1 cellular context compared by ENCODE assay signal in genomic region chr6:115055579-115055978, GRCh38.
TF ChIP-seq lines count a peak whose summit lies in the region.

No MANE protein-coding gene starts in this region.

TF ChIP-seq in GM12878, 131 proteins besides CTCF, POLR2A, EP300 and RAD21 (continued from another document):
- TF ChIP-seq ZNF622 (IDR thresholded peaks at IDR 0.05) (no peak), NBN (IDR thresholded peaks at IDR 0.05) (no peak), SMAD1 (IDR thresholded peaks at IDR 0.05; ENCODE audit: low read depth, partially characterized antibody) (no peak), KAT2A (conservative IDR thresholded peaks at IDR 0.05; ENCODE audit: control insufficient read depth, low read depth, low read length) (no peak), DPF2 (IDR thresholded peaks at IDR 0.05) (0 out of 2 replicates have a peak, but pooled peaks have one; percentile 23), ATF7 (IDR thresholded peaks at IDR 0.05; ENCODE audit: low read depth) (peak; percentile 53; the same call in 1 of the 2 replicates), SREBF2 (IDR thresholded peaks at IDR 0.05; ENCODE audit: low read length) (no peak), IKZF2 (IDR thresholded peaks at IDR 0.05) (peak; percentile 44 to 54; a peak in 2 of 4 replicates), PKNOX1 (IDR thresholded peaks at IDR 0.05) (0 out of 2 replicates have a peak, but pooled peaks have one; percentile 17), POLR2AphosphoS5 (IDR thresholded peaks at IDR 0.05; ENCODE audit: low read length) (no peak), USF1 (IDR thresholded peaks at IDR 0.05; ENCODE audit: borderline replicate concordance, extremely low read length, insufficient read depth, low read depth, low read length) (no peak), FOXM1 (IDR thresholded peaks at IDR 0.05; ENCODE audit: low read depth, low read length) (no peak), IKZF1 (conservative IDR thresholded peaks at IDR 0.05) (0 out of 2 replicates have a peak, but pooled peaks have one; percentile 32), ZNF217 (IDR thresholded peaks at IDR 0.05) (0 out of 2 replicates have a peak, but pooled peaks have one; percentile 56), YBX1 (IDR thresholded peaks at IDR 0.05) (no peak), IRF5 (IDR thresholded peaks at IDR 0.05; ENCODE audit: borderline replicate concordance) (no peak)
- TF ChIP-seq, protein P1, sequence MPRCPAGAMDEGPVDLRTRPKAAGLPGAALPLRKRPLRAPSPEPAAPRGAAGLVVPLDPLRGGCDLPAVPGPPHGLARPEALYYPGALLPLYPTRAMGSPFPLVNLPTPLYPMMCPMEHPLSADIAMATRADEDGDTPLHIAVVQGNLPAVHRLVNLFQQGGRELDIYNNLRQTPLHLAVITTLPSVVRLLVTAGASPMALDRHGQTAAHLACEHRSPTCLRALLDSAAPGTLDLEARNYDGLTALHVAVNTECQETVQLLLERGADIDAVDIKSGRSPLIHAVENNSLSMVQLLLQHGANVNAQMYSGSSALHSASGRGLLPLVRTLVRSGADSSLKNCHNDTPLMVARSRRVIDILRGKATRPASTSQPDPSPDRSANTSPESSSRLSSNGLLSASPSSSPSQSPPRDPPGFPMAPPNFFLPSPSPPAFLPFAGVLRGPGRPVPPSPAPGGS (IDR thresholded peaks at IDR 0.05; ENCODE audit: borderline replicate concordance, insufficient read depth, low read depth, low read length, poor library complexity, severe bottlenecking) = no peak
- TF ChIP-seq, protein P2, sequence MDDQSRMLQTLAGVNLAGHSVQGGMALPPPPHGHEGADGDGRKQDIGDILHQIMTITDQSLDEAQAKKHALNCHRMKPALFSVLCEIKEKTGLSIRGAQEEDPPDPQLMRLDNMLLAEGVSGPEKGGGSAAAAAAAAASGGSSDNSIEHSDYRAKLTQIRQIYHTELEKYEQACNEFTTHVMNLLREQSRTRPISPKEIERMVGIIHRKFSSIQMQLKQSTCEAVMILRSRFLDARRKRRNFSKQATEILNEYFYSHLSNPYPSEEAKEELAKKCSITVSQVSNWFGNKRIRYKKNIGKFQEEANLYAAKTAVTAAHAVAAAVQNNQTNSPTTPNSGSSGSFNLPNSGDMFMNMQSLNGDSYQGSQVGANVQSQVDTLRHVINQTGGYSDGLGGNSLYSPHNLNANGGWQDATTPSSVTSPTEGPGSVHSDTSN (IDR thresholded peaks at IDR 0.05; ENCODE audit: insufficient replicate concordance, low read depth, low read length) = no peak
- TF ChIP-seq, protein P3, sequence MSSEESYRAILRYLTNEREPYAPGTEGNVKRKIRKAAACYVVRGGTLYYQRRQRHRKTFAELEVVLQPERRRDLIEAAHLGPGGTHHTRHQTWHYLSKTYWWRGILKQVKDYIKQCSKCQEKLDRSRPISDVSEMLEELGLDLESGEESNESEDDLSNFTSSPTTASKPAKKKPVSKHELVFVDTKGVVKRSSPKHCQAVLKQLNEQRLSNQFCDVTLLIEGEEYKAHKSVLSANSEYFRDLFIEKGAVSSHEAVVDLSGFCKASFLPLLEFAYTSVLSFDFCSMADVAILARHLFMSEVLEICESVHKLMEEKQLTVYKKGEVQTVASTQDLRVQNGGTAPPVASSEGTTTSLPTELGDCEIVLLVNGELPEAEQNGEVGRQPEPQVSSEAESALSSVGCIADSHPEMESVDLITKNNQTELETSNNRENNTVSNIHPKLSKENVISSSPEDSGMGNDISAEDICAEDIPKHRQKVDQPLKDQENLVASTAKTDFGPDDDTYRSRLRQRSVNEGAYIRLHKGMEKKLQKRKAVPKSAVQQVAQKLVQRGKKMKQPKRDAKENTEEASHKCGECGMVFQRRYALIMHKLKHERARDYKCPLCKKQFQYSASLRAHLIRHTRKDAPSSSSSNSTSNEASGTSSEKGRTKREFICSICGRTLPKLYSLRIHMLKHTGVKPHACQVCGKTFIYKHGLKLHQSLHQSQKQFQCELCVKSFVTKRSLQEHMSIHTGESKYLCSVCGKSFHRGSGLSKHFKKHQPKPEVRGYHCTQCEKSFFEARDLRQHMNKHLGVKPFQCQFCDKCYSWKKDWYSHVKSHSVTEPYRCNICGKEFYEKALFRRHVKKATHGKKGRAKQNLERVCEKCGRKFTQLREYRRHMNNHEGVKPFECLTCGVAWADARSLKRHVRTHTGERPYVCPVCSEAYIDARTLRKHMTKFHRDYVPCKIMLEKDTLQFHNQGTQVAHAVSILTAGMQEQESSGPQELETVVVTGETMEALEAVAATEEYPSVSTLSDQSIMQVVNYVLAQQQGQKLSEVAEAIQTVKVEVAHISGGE (CRISPR knock-in tag; IDR thresholded peaks at IDR 0.05) = no peak
